Comparison of ENCODE assay signal across 8 cellular contexts in the genomic region with DNA sequence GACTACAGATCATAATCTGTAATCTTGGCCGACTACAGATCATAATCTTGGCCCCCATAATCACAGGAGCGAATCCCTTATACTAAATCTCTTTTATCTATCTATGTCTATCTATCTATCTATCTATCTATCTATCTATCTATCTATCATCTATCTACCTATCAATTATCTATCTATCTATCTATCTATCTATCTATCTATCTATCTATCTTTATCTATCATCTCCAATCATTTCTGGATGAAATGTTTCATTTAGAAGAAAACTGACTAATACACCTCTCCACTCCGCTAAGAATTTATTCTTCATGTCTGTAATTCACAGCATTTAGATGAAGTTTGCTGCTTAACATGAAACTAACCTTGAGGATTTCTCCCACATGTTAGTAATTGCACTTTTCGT.
"Had no signal": no experiment of that assay in that cellular context is flagged by ENCODE, and none has a peak within 500 bp of the region (broad histone marks: within the 10 kb centered on the region; RNA-seq: fewer than 3 reads in every experiment).

No MANE protein-coding gene starts in this region.

- H3K4me3 ChIP-seq: GM12878 had no signal

- ATAC-seq: GM12878 had no signal

- DNase-seq: GDM1, GF-D8 had no signal

- FAIRE-seq: G401.6, GM12878, GM12891, GM12892, GM18507, GM19239 had no signal
